ENCODE assay signal across 10 cellular contexts in the genomic region with DNA sequence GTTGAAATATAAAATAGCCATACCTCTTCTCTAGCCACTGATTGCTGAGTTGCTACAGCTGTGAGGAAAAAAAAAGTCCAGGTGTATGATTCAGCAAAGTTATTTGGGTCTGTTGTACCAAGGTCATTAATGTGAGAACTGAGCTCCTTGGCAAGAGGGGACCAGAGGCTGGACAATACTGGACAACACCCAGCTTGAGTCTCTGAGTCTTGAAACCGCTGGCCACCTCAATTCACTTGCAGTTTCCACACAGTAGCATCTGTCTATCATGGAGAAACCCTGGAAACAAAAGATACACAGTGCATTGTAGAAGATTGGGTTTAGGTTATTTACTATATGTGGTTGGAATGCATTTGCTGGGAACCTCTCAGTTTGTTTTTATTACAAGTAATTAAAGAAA.
A peak's percentile ranks its signal among the peaks of the same experiment; 100 is the strongest.
DNase-seq lines count a peak whose midpoint lies in the region; ATAC-seq, FAIRE-seq and TF ChIP-seq lines count a peak whose summit lies in the region.
"Had no signal": no experiment of that assay in that cellular context is flagged by ENCODE, and none has a peak within 500 bp of the region (broad histone marks: within the 10 kb centered on the region; RNA-seq: fewer than 3 reads in every experiment).

No MANE protein-coding gene starts in this region.

- H3K4me1 Mint-ChIP-seq in activated naive CD8-positive, alpha-beta T cell (ENCODE audit: low read depth): peaks cover 49% of the 10 kb centered on the region

- H3K9ac ChIP-seq in iPS-20b (ENCODE audit: low read depth, low read length): peak overlapping the region; percentile 78; the same call in 1 of the 2 replicates

- H3K4me1 ChIP-seq in A549 (peaks cover 54% of the 10 kb centered on the region), HEK293 (ENCODE audit: control insufficient read depth, insufficient read depth, low read length) (peaks cover 20% of the 10 kb centered on the region), iPS-20b (ENCODE audit: insufficient read depth, low read length) (peaks cover 44% of the 10 kb centered on the region)

- no peak for TF ChIP-seq RAD21 in A549 (conservative IDR thresholded peaks at IDR 0.05 in 1 of 2, IDR thresholded peaks at IDR 0.05 in 1 of 2)

- peak overlapping the region; percentile 75 for H3K4me2 ChIP-seq in A549

- POLR2A ChIA-PET in A549 (lab: Yijun Ruan, JAX): interaction anchor here (0.5 to 2.3 kb wide), 4 partner anchors 39 to 193 kb away, joined by 3 to 18 read pairs (median 4); a partner anchor contains a TSS
- POLR2A ChIA-PET in HEK293 (lab: Yijun Ruan, JAX): interaction anchor here (1.8 kb wide), 1 partner anchor 192 kb away, joined by 10 read pairs; a partner anchor contains a TSS

- FAIRE-seq in A549 (lab: Jason Lieb, UNC): no peak

- 7% methylated on average over 1 of the region's 1 CpG for WGBS in A549 (ENCODE audit: missing lambda C conversion rate)

- peaks cover 3% of the 10 kb centered on the region for H3K36me3 Mint-ChIP-seq in activated naive CD8-positive, alpha-beta T cell

- H3K27ac ChIP-seq in A549 (peak overlapping the region; percentile 81 to 93), HEK293 (ENCODE audit: extremely low read depth, low read depth, low read length) (no peak overlapping the region), iPS-20b (ENCODE audit: low read length) (peak overlapping the region; percentile 77)

- peak overlapping the region; percentile 88 for H3K27ac Mint-ChIP-seq in activated naive CD8-positive, alpha-beta T cell

- H3K27me3 ChIP-seq in iPS-20b (ENCODE audit: insufficient read depth, low read length): no peaks in the 10 kb centered on the region

- no peaks in the 10 kb centered on the region for H3K9me3 Mint-ChIP-seq in activated naive CD8-positive, alpha-beta T cell (ENCODE audit: low read depth)

- no peaks in the 10 kb centered on the region for H3K36me3 ChIP-seq in HEK293 (ENCODE audit: control insufficient read depth in 2 of 2, insufficient read depth in 1 of 2, low read length in 2 of 2)
- H3K36me3 ChIP-seq in iPS-20b (ENCODE audit: insufficient read depth, low read depth, low read length): no peaks in the 10 kb centered on the region

- TF ChIP-seq CTCF in A549 (IDR thresholded peaks at IDR 0.05) (no peak), HEK293 (tag by site-specific recombination; IDR thresholded peaks at IDR 0.05) (no peak)

- H3K4me3 ChIP-seq in A549: no peak overlapping the region
- no peak overlapping the region for H3K4me3 ChIP-seq in HEK293 (ENCODE audit: low read depth, low read length)
- peak overlapping the region; percentile 2; the same call in 1 of the 2 replicates for H3K4me3 ChIP-seq in iPS-20b (ENCODE audit: low read length)

- H3K27me3 Mint-ChIP-seq in activated naive CD8-positive, alpha-beta T cell: no peaks in the 10 kb centered on the region

- no peak for TF ChIP-seq POLR2A in A549 (IDR thresholded peaks at IDR 0.05; ENCODE audit: low read length)

- H3K9me3 ChIP-seq in A549 (no peaks in the 10 kb centered on the region), HEK293 (ENCODE audit: control insufficient read depth, insufficient read depth, low read depth, low read length) (no peaks in the 10 kb centered on the region), iPS-20b (ENCODE audit: insufficient read depth, low read depth, low read length) (no peaks in the 10 kb centered on the region)

- CTCF ChIA-PET in A549 (lab: Yijun Ruan, JAX) (interaction anchor here (0.8 to 1.9 kb wide), 4 partner anchors 59 to 205 kb away, joined by 3 to 7 read pairs (median 4); no protein-coding TSS in a partner anchor), HEK293 (lab: Yijun Ruan, JAX) (no interaction called here)

- DNase-seq in A549 (ENCODE audit: low read depth in 1 of 2, low spot score in 1 of 2): peak in 1 of 2 experiments; percentile 28
- no peak for DNase-seq in GM19240 (ENCODE audit: insufficient read length, low spot score)
- DNase-seq in iPS-NIHi11 (ENCODE audit: low spot score): no peak
- DNase-seq in cerebellar nuclear complex (lab: John Stamatoyannopoulos, UW): no peak
- DNase-seq: activated CD4-positive, alpha-beta T cell treated with anti-CD3 and anti-CD28 coated beads for 4 hours; GDM1 had no signal

- TF ChIP-seq EP300 in A549 (IDR thresholded peaks at IDR 0.05): no peak

- peak overlapping the region; percentile 59 for H3K4me3 Mint-ChIP-seq in activated naive CD8-positive, alpha-beta T cell

- ATAC-seq in A549 (peak; percentile 36 to 39; a peak in 4 of 6 replicates), HG02642 (IDR thresholded peaks at IDR 0.05; ENCODE audit: poor library complexity, unreplicated experiment) (no peak)

TF ChIP-seq in A549, 52 proteins besides CTCF, POLR2A, EP300 and RAD21:
- TF ChIP-seq CEBPB (IDR thresholded peaks at IDR 0.05): no peak
- TF ChIP-seq HOXB13 (CRISPR knock-in tag; IDR thresholded peaks at IDR 0.05; ENCODE audit: low read depth): no peak
- TF ChIP-seq CHD4 (IDR thresholded peaks at IDR 0.05; ENCODE audit: borderline replicate concordance): no peak
- TF ChIP-seq, protein P1, sequence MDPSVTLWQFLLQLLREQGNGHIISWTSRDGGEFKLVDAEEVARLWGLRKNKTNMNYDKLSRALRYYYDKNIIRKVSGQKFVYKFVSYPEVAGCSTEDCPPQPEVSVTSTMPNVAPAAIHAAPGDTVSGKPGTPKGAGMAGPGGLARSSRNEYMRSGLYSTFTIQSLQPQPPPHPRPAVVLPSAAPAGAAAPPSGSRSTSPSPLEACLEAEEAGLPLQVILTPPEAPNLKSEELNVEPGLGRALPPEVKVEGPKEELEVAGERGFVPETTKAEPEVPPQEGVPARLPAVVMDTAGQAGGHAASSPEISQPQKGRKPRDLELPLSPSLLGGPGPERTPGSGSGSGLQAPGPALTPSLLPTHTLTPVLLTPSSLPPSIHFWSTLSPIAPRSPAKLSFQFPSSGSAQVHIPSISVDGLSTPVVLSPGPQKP (IDR thresholded peaks at IDR 0.05; ENCODE audit: low read depth, low read length): no peak
- TF ChIP-seq RARB (CRISPR knock-in tag; IDR thresholded peaks at IDR 0.05): no peak
- TF ChIP-seq BHLHE40 (IDR thresholded peaks at IDR 0.05; ENCODE audit: low read depth, low read length): no peak
- no peak for TF ChIP-seq KDM5A (IDR thresholded peaks at IDR 0.05)
- no peak for TF ChIP-seq EHF (CRISPR knock-in tag; IDR thresholded peaks at IDR 0.05)
- no peak for TF ChIP-seq SMC3 (IDR thresholded peaks at IDR 0.05)
- TF ChIP-seq RNF2 (IDR thresholded peaks at IDR 0.05; ENCODE audit: borderline replicate concordance, low read depth): no peak
- TF ChIP-seq HOXA7 (CRISPR knock-in tag; IDR thresholded peaks at IDR 0.05): no peak
- TF ChIP-seq JUNB (IDR thresholded peaks at IDR 0.05): no peak
- TF ChIP-seq ZSCAN20 (CRISPR knock-in tag; IDR thresholded peaks at IDR 0.05): no peak
- no peak for TF ChIP-seq FOSB (CRISPR knock-in tag; IDR thresholded peaks at IDR 0.05)
- no peak for TF ChIP-seq RFX5 (IDR thresholded peaks at IDR 0.05)
- no peak for TF ChIP-seq ESRRA (IDR thresholded peaks at IDR 0.05; ENCODE audit: borderline replicate concordance, low read length)
- TF ChIP-seq SREBF2 (IDR thresholded peaks at IDR 0.05): no peak
- TF ChIP-seq, protein P2, sequence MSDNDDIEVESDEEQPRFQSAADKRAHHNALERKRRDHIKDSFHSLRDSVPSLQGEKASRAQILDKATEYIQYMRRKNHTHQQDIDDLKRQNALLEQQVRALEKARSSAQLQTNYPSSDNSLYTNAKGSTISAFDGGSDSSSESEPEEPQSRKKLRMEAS (IDR thresholded peaks at IDR 0.05): no peak

TF ChIP-seq in HEK293, 187 proteins besides CTCF, POLR2A, EP300 and RAD21 (continues in another document):
- TF ChIP-seq, protein P3, sequence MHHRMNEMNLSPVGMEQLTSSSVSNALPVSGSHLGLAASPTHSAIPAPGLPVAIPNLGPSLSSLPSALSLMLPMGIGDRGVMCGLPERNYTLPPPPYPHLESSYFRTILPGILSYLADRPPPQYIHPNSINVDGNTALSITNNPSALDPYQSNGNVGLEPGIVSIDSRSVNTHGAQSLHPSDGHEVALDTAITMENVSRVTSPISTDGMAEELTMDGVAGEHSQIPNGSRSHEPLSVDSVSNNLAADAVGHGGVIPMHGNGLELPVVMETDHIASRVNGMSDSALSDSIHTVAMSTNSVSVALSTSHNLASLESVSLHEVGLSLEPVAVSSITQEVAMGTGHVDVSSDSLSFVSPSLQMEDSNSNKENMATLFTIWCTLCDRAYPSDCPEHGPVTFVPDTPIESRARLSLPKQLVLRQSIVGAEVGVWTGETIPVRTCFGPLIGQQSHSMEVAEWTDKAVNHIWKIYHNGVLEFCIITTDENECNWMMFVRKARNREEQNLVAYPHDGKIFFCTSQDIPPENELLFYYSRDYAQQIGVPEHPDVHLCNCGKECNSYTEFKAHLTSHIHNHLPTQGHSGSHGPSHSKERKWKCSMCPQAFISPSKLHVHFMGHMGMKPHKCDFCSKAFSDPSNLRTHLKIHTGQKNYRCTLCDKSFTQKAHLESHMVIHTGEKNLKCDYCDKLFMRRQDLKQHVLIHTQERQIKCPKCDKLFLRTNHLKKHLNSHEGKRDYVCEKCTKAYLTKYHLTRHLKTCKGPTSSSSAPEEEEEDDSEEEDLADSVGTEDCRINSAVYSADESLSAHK (tag by site-specific recombination; IDR thresholded peaks at IDR 0.05): peak; percentile 93
- TF ChIP-seq, protein P4, sequence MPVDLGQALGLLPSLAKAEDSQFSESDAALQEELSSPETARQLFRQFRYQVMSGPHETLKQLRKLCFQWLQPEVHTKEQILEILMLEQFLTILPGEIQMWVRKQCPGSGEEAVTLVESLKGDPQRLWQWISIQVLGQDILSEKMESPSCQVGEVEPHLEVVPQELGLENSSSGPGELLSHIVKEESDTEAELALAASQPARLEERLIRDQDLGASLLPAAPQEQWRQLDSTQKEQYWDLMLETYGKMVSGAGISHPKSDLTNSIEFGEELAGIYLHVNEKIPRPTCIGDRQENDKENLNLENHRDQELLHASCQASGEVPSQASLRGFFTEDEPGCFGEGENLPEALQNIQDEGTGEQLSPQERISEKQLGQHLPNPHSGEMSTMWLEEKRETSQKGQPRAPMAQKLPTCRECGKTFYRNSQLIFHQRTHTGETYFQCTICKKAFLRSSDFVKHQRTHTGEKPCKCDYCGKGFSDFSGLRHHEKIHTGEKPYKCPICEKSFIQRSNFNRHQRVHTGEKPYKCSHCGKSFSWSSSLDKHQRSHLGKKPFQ (tag by site-specific recombination; IDR thresholded peaks at IDR 0.05): no peak
